Comparison of ENCODE assay signal across 2 cellular contexts in the genomic region with DNA sequence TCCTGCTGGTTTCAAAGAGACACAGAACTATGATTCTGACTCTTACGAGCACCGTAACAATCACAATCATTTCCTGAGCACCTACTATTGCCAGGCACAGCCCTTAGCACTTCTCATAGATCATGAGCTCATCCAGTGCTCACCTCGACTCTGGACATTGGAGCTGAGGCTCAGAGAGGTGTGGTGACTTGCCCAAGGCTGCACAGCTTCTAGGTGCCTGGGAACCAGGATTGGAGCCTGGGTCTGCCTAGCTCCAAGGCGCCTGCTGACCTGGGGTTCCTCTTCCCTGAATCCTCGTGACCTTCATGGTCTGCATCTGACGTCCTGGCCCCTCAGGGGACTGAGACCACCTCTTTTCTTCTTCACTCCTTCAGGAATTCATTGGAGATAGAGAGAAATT.
A peak's percentile ranks its signal among the peaks of the same experiment; 100 is the strongest.
TF ChIP-seq lines count a peak whose summit lies in the region.

No MANE protein-coding gene starts in this region.

TF ChIP-seq in HEK293, 187 proteins besides CTCF, POLR2A, EP300 and RAD21:
- TF ChIP-seq HOXD13 (CRISPR knock-in tag; IDR thresholded peaks at IDR 0.05; ENCODE audit: borderline replicate concordance): no peak
- no peak for TF ChIP-seq ELK4 (IDR thresholded peaks at IDR 0.05; ENCODE audit: borderline replicate concordance, low read depth, low read length)
- TF ChIP-seq ZFP41 (tag by site-specific recombination; IDR thresholded peaks at IDR 0.05; ENCODE audit: borderline replicate concordance): no peak
- TF ChIP-seq ZNF768 (tag by site-specific recombination; IDR thresholded peaks at IDR 0.05): peak; percentile 50; the same call in 1 of the 2 replicates

TF ChIP-seq in K562, 482 proteins besides CTCF, POLR2A, EP300 and RAD21:
- TF ChIP-seq ZNF584 (CRISPR knock-in tag; IDR thresholded peaks at IDR 0.05; ENCODE audit: low read depth) (no peak), ZFP36 (IDR thresholded peaks at IDR 0.05; ENCODE audit: low read depth, low read length, partially characterized antibody) (peak; percentile 33)
